9 cellular contexts compared by ENCODE assay signal in the genomic region with DNA sequence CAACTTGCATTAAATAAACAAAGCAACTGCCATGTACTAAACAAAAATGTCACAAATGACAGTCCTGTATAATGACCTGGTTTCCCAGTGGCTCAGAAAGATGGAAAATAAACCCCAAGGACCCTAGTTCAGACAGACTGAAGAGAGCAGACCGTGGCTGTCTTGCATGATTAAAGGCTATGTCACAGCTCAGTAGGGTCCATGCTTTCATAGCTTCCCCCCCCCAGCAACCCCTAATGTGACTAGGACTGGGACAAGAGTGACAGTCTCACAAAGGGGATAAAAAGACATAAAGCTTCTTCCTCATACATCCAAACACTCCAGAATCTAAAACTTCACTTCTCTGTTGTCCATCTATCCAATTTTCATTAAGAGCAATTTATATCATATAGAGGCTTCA.
DNase-seq lines count a peak whose midpoint lies in the region; TF ChIP-seq lines count a peak whose summit lies in the region.
"Had no signal": no experiment of that assay in that cellular context is flagged by ENCODE, and none has a peak within 500 bp of the region (broad histone marks: within the 10 kb centered on the region; RNA-seq: fewer than 3 reads in every experiment).

No MANE protein-coding gene starts in this region.

- H3K4me3 ChIP-seq in GM23248, result no peak overlapping the region
- H3K4me3 ChIP-seq in SK-N-MC, result peak overlapping the region; percentile 92
- H3K4me3 ChIP-seq in hepatocyte, result no peak overlapping the region
- H3K4me3 ChIP-seq in sigmoid colon, result no peak overlapping the region
- no peak overlapping the region for H3K4me3 ChIP-seq in foreskin fibroblast (ENCODE audit: low read depth in 1 of 2, low read length in 2 of 2)

- peak overlapping the region; percentile 94 for H3K4me2 ChIP-seq in GM23248 (ENCODE audit: unreplicated experiment)
- peak overlapping the region; percentile 79 for H3K4me2 ChIP-seq in hepatocyte

- no peak for TF ChIP-seq POLR2A in sigmoid colon (IDR thresholded peaks at IDR 0.05)

- intact Hi-C loops in sigmoid colon (cut with DNase I), result loop anchor here (5.0 kb wide), 1 partner anchor 40 kb away; no protein-coding TSS in a partner anchor

- H3K9me3 ChIP-seq in GM23248 (ENCODE audit: low read depth) (no peaks in the 10 kb centered on the region), SK-N-MC (ENCODE audit: low read depth, low read length) (no peaks in the 10 kb centered on the region), hepatocyte (ENCODE audit: low read depth) (no peaks in the 10 kb centered on the region), sigmoid colon (no peaks in the 10 kb centered on the region)

- H3K4me1 ChIP-seq in GM23248 (ENCODE audit: insufficient read depth) (peaks cover 27% of the 10 kb centered on the region), hepatocyte (ENCODE audit: insufficient read depth) (peaks cover 7% of the 10 kb centered on the region), sigmoid colon (peaks cover 0 to 22% (median 11%) of the 10 kb centered on the region in 4 donors)

- H3K27me3 ChIP-seq in GM23248 (replicated peaks; ENCODE audit: insufficient read depth) (no peaks in the 10 kb centered on the region), hepatocyte (no peaks in the 10 kb centered on the region), sigmoid colon (no peaks in the 10 kb centered on the region)

- no peak for DNase-seq in GM23248
- no peak for DNase-seq in SK-N-MC (ENCODE audit: low read depth, low spot score)
- no peak for DNase-seq in hepatocyte (ENCODE audit: low spot score)
- DNase-seq in sigmoid colon, result no peak
- DNase-seq in SHP77 treated with DMSO at 0.1 percent for 48 hours (lab: John Stamatoyannopoulos, UW), result no peak
- no peak for DNase-seq in foreskin fibroblast
- no peak for DNase-seq in AML-193 (lab: John Stamatoyannopoulos, UW)
- DNase-seq in MV-4-11 (lab: John Stamatoyannopoulos, UW), result no peak
- DNase-seq: RPMI8226 had no signal

- H4K20me1 ChIP-seq in GM23248 (ENCODE audit: insufficient read depth), result no peaks in the 10 kb centered on the region
- H4K20me1 ChIP-seq in hepatocyte (ENCODE audit: insufficient read depth, poor library complexity, severe bottlenecking), result no peaks in the 10 kb centered on the region

- H3K9me2 ChIP-seq in GM23248 (ENCODE audit: insufficient read depth), result no peaks in the 10 kb centered on the region
- no peaks in the 10 kb centered on the region for H3K9me2 ChIP-seq in hepatocyte (replicated peaks; ENCODE audit: insufficient read depth)

- no peak for TF ChIP-seq EP300 in sigmoid colon (IDR thresholded peaks at IDR 0.05)

- H3K27ac ChIP-seq in GM23248 (peak overlapping the region; percentile 95), SK-N-MC (peak overlapping the region; percentile 99), hepatocyte (peak overlapping the region; percentile 97), sigmoid colon (peak overlapping the region; percentile 76 to 84 (median 78))

- peaks cover 50% of the 10 kb centered on the region for H3F3A ChIP-seq in GM23248 (ENCODE audit: insufficient read depth)

- no peaks in the 10 kb centered on the region for H3K36me3 ChIP-seq in GM23248 (ENCODE audit: low read depth)
- H3K36me3 ChIP-seq in SK-N-MC (ENCODE audit: insufficient read depth, low read length), result no peaks in the 10 kb centered on the region
- no peaks in the 10 kb centered on the region for H3K36me3 ChIP-seq in hepatocyte (replicated peaks; ENCODE audit: insufficient read depth, low read depth)
- no peaks in the 10 kb centered on the region for H3K36me3 ChIP-seq in sigmoid colon

- 63 to 79% methylated on average over 1 of the region's 1 CpG for WGBS in GM23248 (ENCODE audit: low coverage in 1 of 2, low lambda C conversion rate in 2 of 2, missing lambda C conversion rate in 2 of 2), 2 experiments
- WGBS in hepatocyte (ENCODE audit: low lambda C conversion rate, missing lambda C conversion rate), result 75% methylated on average over 1 of the region's 1 CpG
- 70 to 75% methylated on average over 1 of the region's 1 CpG for WGBS in sigmoid colon, 2 donors

- H2AFZ ChIP-seq in GM23248 (peak overlapping the region; percentile 28; the same call in 1 of the 2 replicates), hepatocyte (no peak overlapping the region)

- in situ Hi-C loops in GM23248 (cut with MboI), result no loop called here

- H3K79me2 ChIP-seq in GM23248 (ENCODE audit: insufficient read depth), result peaks cover 26% of the 10 kb centered on the region
- peaks cover 30% of the 10 kb centered on the region for H3K79me2 ChIP-seq in hepatocyte

- H3K9ac ChIP-seq in GM23248 (peak overlapping the region; percentile 96; the same call in 1 of the 2 replicates), SK-N-MC (ENCODE audit: insufficient read length) (peak overlapping the region; percentile 38)

- no peak for TF ChIP-seq CTCF in hepatocyte (IDR thresholded peaks at IDR 0.05; ENCODE audit: poor library complexity)
- TF ChIP-seq CTCF in sigmoid colon (IDR thresholded peaks at IDR 0.05), result no peak
- no peak for TF ChIP-seq CTCF in foreskin fibroblast (IDR thresholded peaks at IDR 0.05; ENCODE audit: low read depth, low read length)
